Comparison of ENCODE assay signal across 7 cellular contexts in the genomic region with DNA sequence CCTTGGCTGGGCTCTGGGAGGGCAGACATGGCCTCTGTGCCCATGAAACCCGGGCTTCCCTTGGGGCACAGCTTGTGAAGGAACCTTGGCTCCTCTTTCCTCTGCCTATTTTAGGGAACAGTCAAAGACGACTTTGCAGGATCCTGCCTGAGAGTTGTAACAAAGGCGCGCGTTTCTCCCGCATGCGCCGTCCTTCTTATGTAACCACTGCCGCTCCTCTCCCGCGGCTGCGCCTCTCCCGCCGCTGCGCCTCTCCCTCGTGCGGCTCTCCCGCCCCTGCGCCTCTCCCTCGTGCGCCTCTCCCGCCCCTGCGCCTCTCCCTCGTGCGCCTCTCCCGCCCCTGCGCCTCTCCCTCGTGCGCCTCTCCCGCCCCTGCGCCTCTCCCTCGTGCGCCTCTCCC. TPM values are rescaled to one million over a fixed set of nuclear protein-coding genes. Genes with fewer than 3 reads are reported as not detected.
A peak's percentile ranks its signal among the peaks of the same experiment; 100 is the strongest.
DNase-seq lines count a peak whose midpoint lies in the region; ATAC-seq and TF ChIP-seq lines count a peak whose summit lies in the region.
"Not testable (repeated sequence)": the region's sequence is repeated elsewhere in the genome, so short reads cannot be mapped to it uniquely, and the experiment has no call there.

No MANE protein-coding gene starts in this region.

- H3K27ac Mint-ChIP-seq in nephron progenitor cell = peak overlapping the region; percentile 83

- WGBS in sigmoid colon, 2 donors = 91 to 93% methylated on average over 33 of the region's 33 CpGs
- 76 to 90% methylated on average over 33 of the region's 33 CpGs for WGBS in testis, 2 donors

- not testable (repeated sequence) for H3K36me3 ChIP-seq in SJCRH30; lower lobe of right lung; sigmoid colon; testis (ENCODE audit: low read depth, missing control alignments); uterus

- ATAC-seq in lower lobe of right lung = not testable (repeated sequence)

- not testable (repeated sequence) for H3K27me3 Mint-ChIP-seq in nephron progenitor cell (ENCODE audit: low read depth, poor library complexity)

- TF ChIP-seq EP300 in sigmoid colon (IDR thresholded peaks at IDR 0.05) = not testable (repeated sequence)

- not testable (repeated sequence) for TF ChIP-seq POLR2A in sigmoid colon (IDR thresholded peaks at IDR 0.05); testis (IDR thresholded peaks at IDR 0.05); uterus (IDR thresholded peaks at IDR 0.05)

- H3K9me3 Mint-ChIP-seq in nephron progenitor cell = not testable (repeated sequence)

- H3K27me3 ChIP-seq in SJCRH30; lower lobe of right lung (ENCODE audit: low read depth); sigmoid colon; testis; uterus: not testable (repeated sequence)

- H3K9me3 ChIP-seq in SJCRH30 (replicated peaks); lower lobe of right lung; sigmoid colon; testis; uterus: not testable (repeated sequence)

- peaks cover 42% of the 10 kb centered on the region for H3K4me1 Mint-ChIP-seq in nephron progenitor cell

- intact Hi-C loops in lower lobe of right lung (cut with DNase I); uterus (cut with DNase I; ENCODE audit: low total_unique reads): not testable (repeated sequence)
- intact Hi-C loops in sigmoid colon (cut with DNase I) (loop anchor here (5.0 kb wide), 1 partner anchor 46 kb away; no protein-coding TSS in a partner anchor), testis (cut with DNase I; ENCODE audit: low total_unique reads) (loop anchor here (10.0 kb wide), 1 partner anchor 53 kb away; no protein-coding TSS in a partner anchor)

- not testable (repeated sequence) for H3K36me3 Mint-ChIP-seq in nephron progenitor cell (ENCODE audit: low read depth)

- H3K4me1 ChIP-seq in SJCRH30 (peaks cover 57% of the 10 kb centered on the region), lower lobe of right lung (peaks cover 16% of the 10 kb centered on the region), sigmoid colon (peaks cover 0 to 24% (median 19%) of the 10 kb centered on the region in 4 donors), testis (peaks cover 16% of the 10 kb centered on the region)
- H3K4me1 ChIP-seq in uterus = not testable (repeated sequence)

- not testable (repeated sequence) for TF ChIP-seq CTCF in coronary artery (IDR thresholded peaks at IDR 0.05); lower lobe of right lung (IDR thresholded peaks at IDR 0.05); nephron progenitor cell (IDR thresholded peaks at IDR 0.05); sigmoid colon (IDR thresholded peaks at IDR 0.05); testis (IDR thresholded peaks at IDR 0.05); uterus (IDR thresholded peaks at IDR 0.05)

- not testable (repeated sequence) for H3K4me3 ChIP-seq in SJCRH30, coronary artery, lower lobe of right lung, sigmoid colon, testis, uterus

- DNase-seq in SJCRH30; coronary artery (ENCODE audit: low spot score); lower lobe of right lung; nephron progenitor cell; sigmoid colon; testis; uterus: not testable (repeated sequence)

- H3K4me3 Mint-ChIP-seq in nephron progenitor cell = not testable (repeated sequence)

- H3K27ac ChIP-seq in SJCRH30 (peak overlapping the region; percentile 94), coronary artery (peak overlapping the region; percentile 11 to 78), lower lobe of right lung (peak overlapping the region; percentile 53), sigmoid colon (peak overlapping the region; percentile 67 to 83 (median 79)), testis (peak overlapping the region; percentile 18 to 70), uterus (peak overlapping the region; percentile 33 to 67)

RNA-seq across cellular contexts. Expression of a gene that starts 59.8 kb away (rescaled TPM):
- total RNA-seq in SJCRH30 (2014; rRNA removed; shearing (Covaris generic)) = 7.5 TPM in 2 replicates
- total RNA-seq in lower lobe of right lung = 13.4 TPM
- 1 to 10 TPM; 6.2 to 9.1 (median 6.7) TPM for total RNA-seq in sigmoid colon
- polyA plus RNA-seq in sigmoid colon = 1 to 10 TPM; 2.4 to 9.1 (median 2.5) TPM
- 10 to 100 TPM; 30.4 to 34.5 TPM for total RNA-seq in testis
- 30.9 TPM for polyA plus RNA-seq in testis (ENCODE audit: insufficient read depth, low read depth, low replicate concordance)
- 10 to 100 TPM in 2 of 4 donors, 1 to 10 TPM in 1, under 1 TPM in 1; 0.59 to 20.0 (median 9.5) TPM for total RNA-seq in uterus

Comparison
In these comparisons a context has a peak if more than half of its experiments do, and no peak if none do; other contexts are left out.
1. H3K27ac ChIP-seq: peak in every context shown above with its lines; median percentile 94 in SJCRH30; 79 in sigmoid colon; 53 in lower lobe of right lung; 50 in uterus; 44 in coronary artery; 44 in testis.